ENCODE assay signal across 1 cellular context in the genomic region with DNA sequence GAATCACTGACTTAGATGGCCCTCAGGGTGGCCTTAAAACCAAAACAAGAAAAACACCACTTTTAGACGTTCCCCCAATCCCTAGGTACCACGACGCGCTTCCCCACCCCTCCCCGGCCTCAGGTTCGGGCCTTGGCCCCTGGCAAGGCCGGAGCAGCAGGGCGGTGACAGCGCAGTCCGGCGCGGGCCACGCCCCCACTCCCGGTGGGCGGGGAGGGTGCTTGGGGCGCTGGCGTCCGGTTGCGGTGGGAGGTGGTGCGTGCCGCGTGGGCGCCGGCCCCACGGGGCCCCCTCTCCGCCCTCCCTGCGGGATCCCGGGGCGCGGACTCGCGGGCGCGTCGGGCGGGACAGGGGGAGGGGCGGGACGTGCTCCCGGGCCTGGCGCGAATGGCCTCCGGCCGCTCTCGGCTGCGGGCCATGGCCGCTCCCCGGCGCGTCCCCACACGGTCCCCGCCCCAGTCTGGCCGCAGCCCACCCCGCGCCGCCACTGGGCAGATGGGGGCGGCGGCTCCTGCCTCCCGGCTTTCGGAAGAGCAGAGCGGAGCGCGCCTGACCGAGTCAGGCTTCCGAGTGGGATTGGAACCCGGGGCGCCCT.
A peak's percentile ranks its signal among the peaks of the same experiment; 100 is the strongest.
TF ChIP-seq lines count a peak whose summit lies in the region.

No MANE protein-coding gene starts in this region.

TF ChIP-seq in HepG2, 621 proteins besides CTCF, POLR2A, EP300 and RAD21 (continued from another document and continues in another):
- TF ChIP-seq, protein P1, sequence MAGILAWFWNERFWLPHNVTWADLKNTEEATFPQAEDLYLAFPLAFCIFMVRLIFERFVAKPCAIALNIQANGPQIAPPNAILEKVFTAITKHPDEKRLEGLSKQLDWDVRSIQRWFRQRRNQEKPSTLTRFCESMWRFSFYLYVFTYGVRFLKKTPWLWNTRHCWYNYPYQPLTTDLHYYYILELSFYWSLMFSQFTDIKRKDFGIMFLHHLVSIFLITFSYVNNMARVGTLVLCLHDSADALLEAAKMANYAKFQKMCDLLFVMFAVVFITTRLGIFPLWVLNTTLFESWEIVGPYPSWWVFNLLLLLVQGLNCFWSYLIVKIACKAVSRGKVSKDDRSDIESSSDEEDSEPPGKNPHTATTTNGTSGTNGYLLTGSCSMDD (CRISPR knock-in tag; IDR thresholded peaks at IDR 0.05) = no peak
- TF ChIP-seq, protein P2, sequence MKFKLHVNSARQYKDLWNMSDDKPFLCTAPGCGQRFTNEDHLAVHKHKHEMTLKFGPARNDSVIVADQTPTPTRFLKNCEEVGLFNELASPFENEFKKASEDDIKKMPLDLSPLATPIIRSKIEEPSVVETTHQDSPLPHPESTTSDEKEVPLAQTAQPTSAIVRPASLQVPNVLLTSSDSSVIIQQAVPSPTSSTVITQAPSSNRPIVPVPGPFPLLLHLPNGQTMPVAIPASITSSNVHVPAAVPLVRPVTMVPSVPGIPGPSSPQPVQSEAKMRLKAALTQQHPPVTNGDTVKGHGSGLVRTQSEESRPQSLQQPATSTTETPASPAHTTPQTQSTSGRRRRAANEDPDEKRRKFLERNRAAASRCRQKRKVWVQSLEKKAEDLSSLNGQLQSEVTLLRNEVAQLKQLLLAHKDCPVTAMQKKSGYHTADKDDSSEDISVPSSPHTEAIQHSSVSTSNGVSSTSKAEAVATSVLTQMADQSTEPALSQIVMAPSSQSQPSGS (CRISPR knock-in tag; IDR thresholded peaks at IDR 0.05) = no peak
- TF ChIP-seq ZNF260 (CRISPR knock-in tag; IDR thresholded peaks at IDR 0.05; ENCODE audit: borderline replicate concordance, low read depth) = no peak
- TF ChIP-seq ZNF570 (CRISPR knock-in tag; IDR thresholded peaks at IDR 0.05; ENCODE audit: borderline replicate concordance) = no peak
- peak; percentile 91 for TF ChIP-seq HOXA3 (CRISPR knock-in tag; IDR thresholded peaks at IDR 0.05)
- TF ChIP-seq, protein P3, sequence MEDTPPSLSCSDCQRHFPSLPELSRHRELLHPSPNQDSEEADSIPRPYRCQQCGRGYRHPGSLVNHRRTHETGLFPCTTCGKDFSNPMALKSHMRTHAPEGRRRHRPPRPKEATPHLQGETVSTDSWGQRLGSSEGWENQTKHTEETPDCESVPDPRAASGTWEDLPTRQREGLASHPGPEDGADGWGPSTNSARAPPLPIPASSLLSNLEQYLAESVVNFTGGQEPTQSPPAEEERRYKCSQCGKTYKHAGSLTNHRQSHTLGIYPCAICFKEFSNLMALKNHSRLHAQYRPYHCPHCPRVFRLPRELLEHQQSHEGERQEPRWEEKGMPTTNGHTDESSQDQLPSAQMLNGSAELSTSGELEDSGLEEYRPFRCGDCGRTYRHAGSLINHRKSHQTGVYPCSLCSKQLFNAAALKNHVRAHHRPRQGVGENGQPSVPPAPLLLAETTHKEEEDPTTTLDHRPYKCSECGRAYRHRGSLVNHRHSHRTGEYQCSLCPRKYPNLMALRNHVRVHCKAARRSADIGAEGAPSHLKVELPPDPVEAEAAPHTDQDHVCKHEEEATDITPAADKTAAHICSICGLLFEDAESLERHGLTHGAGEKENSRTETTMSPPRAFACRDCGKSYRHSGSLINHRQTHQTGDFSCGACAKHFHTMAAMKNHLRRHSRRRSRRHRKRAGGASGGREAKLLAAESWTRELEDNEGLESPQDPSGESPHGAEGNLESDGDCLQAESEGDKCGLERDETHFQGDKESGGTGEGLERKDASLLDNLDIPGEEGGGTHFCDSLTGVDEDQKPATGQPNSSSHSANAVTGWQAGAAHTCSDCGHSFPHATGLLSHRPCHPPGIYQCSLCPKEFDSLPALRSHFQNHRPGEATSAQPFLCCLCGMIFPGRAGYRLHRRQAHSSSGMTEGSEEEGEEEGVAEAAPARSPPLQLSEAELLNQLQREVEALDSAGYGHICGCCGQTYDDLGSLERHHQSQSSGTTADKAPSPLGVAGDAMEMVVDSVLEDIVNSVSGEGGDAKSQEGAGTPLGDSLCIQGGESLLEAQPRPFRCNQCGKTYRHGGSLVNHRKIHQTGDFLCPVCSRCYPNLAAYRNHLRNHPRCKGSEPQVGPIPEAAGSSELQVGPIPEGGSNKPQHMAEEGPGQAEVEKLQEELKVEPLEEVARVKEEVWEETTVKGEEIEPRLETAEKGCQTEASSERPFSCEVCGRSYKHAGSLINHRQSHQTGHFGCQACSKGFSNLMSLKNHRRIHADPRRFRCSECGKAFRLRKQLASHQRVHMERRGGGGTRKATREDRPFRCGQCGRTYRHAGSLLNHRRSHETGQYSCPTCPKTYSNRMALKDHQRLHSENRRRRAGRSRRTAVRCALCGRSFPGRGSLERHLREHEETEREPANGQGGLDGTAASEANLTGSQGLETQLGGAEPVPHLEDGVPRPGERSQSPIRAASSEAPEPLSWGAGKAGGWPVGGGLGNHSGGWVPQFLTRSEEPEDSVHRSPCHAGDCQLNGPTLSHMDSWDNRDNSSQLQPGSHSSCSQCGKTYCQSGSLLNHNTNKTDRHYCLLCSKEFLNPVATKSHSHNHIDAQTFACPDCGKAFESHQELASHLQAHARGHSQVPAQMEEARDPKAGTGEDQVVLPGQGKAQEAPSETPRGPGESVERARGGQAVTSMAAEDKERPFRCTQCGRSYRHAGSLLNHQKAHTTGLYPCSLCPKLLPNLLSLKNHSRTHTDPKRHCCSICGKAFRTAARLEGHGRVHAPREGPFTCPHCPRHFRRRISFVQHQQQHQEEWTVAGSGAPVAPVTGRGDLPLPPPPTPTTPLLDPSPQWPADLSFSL (CRISPR knock-in tag; IDR thresholded peaks at IDR 0.05) = no peak
- no peak for TF ChIP-seq ZNF550 (CRISPR knock-in tag; IDR thresholded peaks at IDR 0.05; ENCODE audit: borderline replicate concordance)
- no peak for TF ChIP-seq SSRP1 (CRISPR knock-in tag; IDR thresholded peaks at IDR 0.05)
- peak; percentile 57; the same call in 1 of the 2 replicates for TF ChIP-seq PHF21A (CRISPR knock-in tag; IDR thresholded peaks at IDR 0.05)
- no peak for TF ChIP-seq ZNF431 (CRISPR knock-in tag; IDR thresholded peaks at IDR 0.05; ENCODE audit: borderline replicate concordance, low read depth)
- peak; percentile 93 for TF ChIP-seq ZFY (CRISPR knock-in tag; IDR thresholded peaks at IDR 0.05)
- TF ChIP-seq GABPB1 (CRISPR knock-in tag; IDR thresholded peaks at IDR 0.05) = 0 out of 2 replicates have a peak, but pooled peaks have one; percentile 4
- no peak for TF ChIP-seq SIX1 (CRISPR knock-in tag; IDR thresholded peaks at IDR 0.05; ENCODE audit: borderline replicate concordance)
- TF ChIP-seq ZNF367 (CRISPR knock-in tag; IDR thresholded peaks at IDR 0.05; ENCODE audit: borderline replicate concordance) = no peak
- TF ChIP-seq ZNF619 (CRISPR knock-in tag; IDR thresholded peaks at IDR 0.05) = no peak
- no peak for TF ChIP-seq ZEB1 (IDR thresholded peaks at IDR 0.05; ENCODE audit: insufficient replicate concordance, low read depth)
- TF ChIP-seq, protein P4, sequence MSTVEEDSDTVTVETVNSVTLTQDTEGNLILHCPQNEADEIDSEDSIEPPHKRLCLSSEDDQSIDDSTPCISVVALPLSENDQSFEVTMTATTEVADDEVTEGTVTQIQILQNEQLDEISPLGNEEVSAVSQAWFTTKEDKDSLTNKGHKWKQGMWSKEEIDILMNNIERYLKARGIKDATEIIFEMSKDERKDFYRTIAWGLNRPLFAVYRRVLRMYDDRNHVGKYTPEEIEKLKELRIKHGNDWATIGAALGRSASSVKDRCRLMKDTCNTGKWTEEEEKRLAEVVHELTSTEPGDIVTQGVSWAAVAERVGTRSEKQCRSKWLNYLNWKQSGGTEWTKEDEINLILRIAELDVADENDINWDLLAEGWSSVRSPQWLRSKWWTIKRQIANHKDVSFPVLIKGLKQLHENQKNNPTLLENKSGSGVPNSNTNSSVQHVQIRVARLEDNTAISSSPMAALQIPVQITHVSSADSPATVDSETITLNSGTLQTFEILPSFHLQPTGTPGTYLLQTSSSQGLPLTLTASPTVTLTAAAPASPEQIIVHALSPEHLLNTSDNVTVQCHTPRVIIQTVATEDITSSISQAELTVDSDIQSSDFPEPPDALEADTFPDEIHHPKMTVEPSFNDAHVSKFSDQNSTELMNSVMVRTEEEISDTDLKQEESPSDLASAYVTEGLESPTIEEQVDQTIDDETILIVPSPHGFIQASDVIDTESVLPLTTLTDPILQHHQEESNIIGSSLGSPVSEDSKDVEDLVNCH (CRISPR knock-in tag; IDR thresholded peaks at IDR 0.05) = no peak
- TF ChIP-seq TARDBP (CRISPR knock-in tag; IDR thresholded peaks at IDR 0.05) = no peak
- TF ChIP-seq, protein P5, sequence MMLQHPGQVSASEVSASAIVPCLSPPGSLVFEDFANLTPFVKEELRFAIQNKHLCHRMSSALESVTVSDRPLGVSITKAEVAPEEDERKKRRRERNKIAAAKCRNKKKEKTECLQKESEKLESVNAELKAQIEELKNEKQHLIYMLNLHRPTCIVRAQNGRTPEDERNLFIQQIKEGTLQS (CRISPR knock-in tag; IDR thresholded peaks at IDR 0.05) = no peak
- no peak for TF ChIP-seq KDM5A (IDR thresholded peaks at IDR 0.05; ENCODE audit: borderline replicate concordance, low read length)
- no peak for TF ChIP-seq ZBTB7A (CRISPR knock-in tag; IDR thresholded peaks at IDR 0.05)
- TF ChIP-seq SMAD3 (CRISPR knock-in tag; IDR thresholded peaks at IDR 0.05) = no peak
- TF ChIP-seq NFYB (CRISPR knock-in tag; IDR thresholded peaks at IDR 0.05) = no peak
- TF ChIP-seq TSC22D2 (CRISPR knock-in tag; IDR thresholded peaks at IDR 0.05; ENCODE audit: borderline replicate concordance) = no peak
- TF ChIP-seq NCOA2 (CRISPR knock-in tag; IDR thresholded peaks at IDR 0.05) = no peak
- no peak for TF ChIP-seq ZNF468 (CRISPR knock-in tag; IDR thresholded peaks at IDR 0.05)
- TF ChIP-seq, protein P6, sequence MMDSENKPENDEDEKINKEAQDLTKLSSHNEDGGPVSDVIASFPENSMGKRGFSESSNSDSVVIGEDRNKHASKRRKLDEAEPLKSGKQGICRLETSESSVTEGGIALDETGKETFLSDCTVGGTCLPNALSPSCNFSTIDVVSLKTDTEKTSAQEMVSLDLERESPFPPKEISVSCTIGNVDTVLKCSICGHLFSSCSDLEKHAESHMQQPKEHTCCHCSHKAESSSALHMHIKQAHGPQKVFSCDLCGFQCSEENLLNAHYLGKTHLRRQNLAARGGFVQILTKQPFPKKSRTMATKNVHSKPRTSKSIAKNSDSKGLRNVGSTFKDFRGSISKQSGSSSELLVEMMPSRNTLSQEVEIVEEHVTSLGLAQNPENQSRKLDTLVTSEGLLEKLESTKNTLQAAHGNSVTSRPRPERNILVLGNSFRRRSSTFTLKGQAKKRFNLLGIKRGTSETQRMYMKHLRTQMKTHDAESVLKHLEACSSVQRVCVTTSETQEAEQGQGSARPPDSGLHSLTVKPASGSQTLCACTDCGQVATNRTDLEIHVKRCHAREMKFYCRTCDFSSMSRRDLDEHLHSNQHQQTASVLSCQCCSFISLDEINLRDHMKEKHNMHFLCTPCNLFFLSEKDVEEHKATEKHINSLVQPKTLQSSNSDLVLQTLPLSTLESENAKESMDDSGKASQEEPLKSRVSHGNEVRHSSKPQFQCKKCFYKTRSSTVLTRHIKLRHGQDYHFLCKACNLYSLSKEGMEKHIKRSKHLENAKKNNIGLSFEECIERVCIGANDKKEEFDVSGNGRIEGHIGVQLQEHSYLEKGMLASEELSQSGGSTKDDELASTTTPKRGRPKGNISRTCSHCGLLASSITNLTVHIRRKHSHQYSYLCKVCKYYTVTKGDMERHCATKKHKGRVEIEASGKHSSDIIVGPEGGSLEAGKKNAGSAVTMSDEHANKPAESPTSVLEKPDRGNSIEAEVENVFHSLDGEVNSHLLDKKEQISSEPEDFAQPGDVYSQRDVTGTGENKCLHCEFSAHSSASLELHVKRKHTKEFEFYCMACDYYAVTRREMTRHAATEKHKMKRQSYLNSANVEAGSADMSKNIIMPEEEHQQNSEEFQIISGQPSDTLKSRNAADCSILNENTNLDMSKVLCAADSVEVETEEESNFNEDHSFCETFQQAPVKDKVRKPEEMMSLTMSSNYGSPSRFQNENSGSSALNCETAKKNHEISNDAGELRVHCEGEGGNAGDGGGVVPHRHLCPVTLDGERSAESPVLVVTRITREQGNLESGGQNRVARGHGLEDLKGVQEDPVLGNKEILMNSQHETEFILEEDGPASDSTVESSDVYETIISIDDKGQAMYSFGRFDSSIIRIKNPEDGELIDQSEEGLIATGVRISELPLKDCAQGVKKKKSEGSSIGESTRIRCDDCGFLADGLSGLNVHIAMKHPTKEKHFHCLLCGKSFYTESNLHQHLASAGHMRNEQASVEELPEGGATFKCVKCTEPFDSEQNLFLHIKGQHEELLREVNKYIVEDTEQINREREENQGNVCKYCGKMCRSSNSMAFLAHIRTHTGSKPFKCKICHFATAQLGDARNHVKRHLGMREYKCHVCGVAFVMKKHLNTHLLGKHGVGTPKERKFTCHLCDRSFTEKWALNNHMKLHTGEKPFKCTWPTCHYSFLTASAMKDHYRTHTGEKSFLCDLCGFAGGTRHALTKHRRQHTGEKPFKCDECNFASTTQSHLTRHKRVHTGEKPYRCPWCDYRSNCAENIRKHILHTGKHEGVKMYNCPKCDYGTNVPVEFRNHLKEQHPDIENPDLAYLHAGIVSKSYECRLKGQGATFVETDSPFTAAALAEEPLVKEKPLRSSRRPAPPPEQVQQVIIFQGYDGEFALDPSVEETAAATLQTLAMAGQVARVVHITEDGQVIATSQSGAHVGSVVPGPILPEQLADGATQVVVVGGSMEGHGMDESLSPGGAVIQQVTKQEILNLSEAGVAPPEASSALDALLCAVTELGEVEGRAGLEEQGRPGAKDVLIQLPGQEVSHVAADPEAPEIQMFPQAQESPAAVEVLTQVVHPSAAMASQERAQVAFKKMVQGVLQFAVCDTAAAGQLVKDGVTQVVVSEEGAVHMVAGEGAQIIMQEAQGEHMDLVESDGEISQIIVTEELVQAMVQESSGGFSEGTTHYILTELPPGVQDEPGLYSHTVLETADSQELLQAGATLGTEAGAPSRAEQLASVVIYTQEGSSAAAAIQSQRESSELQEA (CRISPR knock-in tag; IDR thresholded peaks at IDR 0.05; ENCODE audit: not compliant biosample characterization) = peak; percentile 32
- TF ChIP-seq, protein P7, sequence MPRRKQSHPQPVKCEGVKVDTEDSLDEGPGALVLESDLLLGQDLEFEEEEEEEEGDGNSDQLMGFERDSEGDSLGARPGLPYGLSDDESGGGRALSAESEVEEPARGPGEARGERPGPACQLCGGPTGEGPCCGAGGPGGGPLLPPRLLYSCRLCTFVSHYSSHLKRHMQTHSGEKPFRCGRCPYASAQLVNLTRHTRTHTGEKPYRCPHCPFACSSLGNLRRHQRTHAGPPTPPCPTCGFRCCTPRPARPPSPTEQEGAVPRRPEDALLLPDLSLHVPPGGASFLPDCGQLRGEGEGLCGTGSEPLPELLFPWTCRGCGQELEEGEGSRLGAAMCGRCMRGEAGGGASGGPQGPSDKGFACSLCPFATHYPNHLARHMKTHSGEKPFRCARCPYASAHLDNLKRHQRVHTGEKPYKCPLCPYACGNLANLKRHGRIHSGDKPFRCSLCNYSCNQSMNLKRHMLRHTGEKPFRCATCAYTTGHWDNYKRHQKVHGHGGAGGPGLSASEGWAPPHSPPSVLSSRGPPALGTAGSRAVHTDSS (CRISPR knock-in tag; conservative IDR thresholded peaks at IDR 0.05) = no peak
- TF ChIP-seq DMAP1 (CRISPR knock-in tag; IDR thresholded peaks at IDR 0.05) = 0 out of 2 replicates have a peak, but pooled peaks have one; percentile 29
- TF ChIP-seq TAF15 (IDR thresholded peaks at IDR 0.05; ENCODE audit: low read depth, low read length, poor library complexity, severe bottlenecking) = no peak
- TF ChIP-seq ZNF747 (CRISPR knock-in tag; IDR thresholded peaks at IDR 0.05; ENCODE audit: borderline replicate concordance) = no peak
